Comparison of ENCODE assay signal across 24 cellular contexts in the genomic region with DNA sequence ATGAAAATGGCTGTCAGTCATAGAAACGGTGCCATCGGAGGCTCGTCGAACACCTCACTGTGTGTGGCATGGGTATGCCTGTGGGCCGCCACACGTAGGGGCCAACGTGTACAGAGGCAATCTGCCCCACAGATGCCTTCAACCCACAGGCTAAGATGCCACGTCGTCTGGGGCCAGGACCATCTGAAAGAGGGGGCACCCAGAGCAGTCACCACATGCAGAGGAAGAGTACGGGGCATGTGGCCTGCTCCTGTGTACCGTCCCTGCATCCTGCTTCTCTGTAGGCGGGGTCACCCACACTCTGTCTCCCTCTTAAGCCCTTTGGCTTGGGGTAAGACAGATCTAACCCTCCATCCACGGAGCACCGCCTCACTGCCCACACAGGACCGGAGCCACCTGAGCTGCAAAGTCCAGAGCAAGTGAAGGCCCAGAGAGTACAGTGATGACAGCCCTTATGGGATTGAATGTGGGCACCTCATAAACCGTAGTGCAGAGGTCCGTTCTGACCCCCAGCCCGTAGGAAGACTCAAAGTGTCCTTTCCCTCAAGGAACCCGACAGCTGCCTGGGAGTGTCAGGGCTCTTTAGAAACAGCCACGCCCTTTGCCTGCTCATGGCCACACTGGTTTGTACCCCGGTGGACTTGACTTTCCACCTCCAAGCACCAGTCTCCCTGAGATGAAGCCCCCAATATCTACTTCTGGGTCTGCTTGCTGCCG.
DNase-seq lines count a peak whose midpoint lies in the region; ATAC-seq and TF ChIP-seq lines count a peak whose summit lies in the region.
"Had no signal": no experiment of that assay in that cellular context is flagged by ENCODE, and none has a peak within 500 bp of the region (broad histone marks: within the 10 kb centered on the region; RNA-seq: fewer than 3 reads in every experiment).

No MANE protein-coding gene starts in this region.

- H3K4me2 ChIP-seq in neuronal stem cell (ENCODE audit: insufficient read depth, low read length, poor library complexity, severe bottlenecking), result no peak overlapping the region

- TF ChIP-seq POLR2A in prostate gland (IDR thresholded peaks at IDR 0.05), result no peak

- no peak overlapping the region for H3K4me3 Mint-ChIP-seq in chondrocyte (ENCODE audit: unreplicated experiment)
- H3K4me3 Mint-ChIP-seq: activated naive CD8-positive, alpha-beta T cell; H9; naive thymus-derived CD8-positive, alpha-beta T cell had no signal

- no peaks in the 10 kb centered on the region for H3K79me1 ChIP-seq in neuronal stem cell (ENCODE audit: low read depth, low read length)

- H2AK5ac ChIP-seq in neuronal stem cell (ENCODE audit: low read depth, low read length), result peak overlapping the region; percentile 75

- intact Hi-C loops in left cardiac atrium (cut with DNase I), result no loop called here
- intact Hi-C loops in Right ventricle myocardium superior (cut with DNase I), result no loop called here
- intact Hi-C loops in prostate gland (cut with DNase I), result no loop called here

- no peak for ATAC-seq in left cardiac atrium
- ATAC-seq in Right ventricle myocardium superior (ENCODE audit: poor library complexity), result no peak
- no peak for ATAC-seq in HG03354 (IDR thresholded peaks at IDR 0.05; ENCODE audit: poor library complexity, severe bottlenecking, unreplicated experiment)
- no peak for ATAC-seq in GM19452 (IDR thresholded peaks at IDR 0.05; ENCODE audit: unreplicated experiment)
- ATAC-seq: K562; naive thymus-derived CD8-positive, alpha-beta T cell; right cardiac atrium had no signal

- peaks cover 12% of the 10 kb centered on the region for H3K4me1 Mint-ChIP-seq in chondrocyte (ENCODE audit: low read depth)
- H3K4me1 Mint-ChIP-seq: naive thymus-derived CD8-positive, alpha-beta T cell had no signal

- H3K27ac Mint-ChIP-seq in chondrocyte (ENCODE audit: unreplicated experiment), result no peak overlapping the region
- H3K27ac Mint-ChIP-seq: activated naive CD8-positive, alpha-beta T cell; H9 had no signal

- H3K27me3 ChIP-seq in neuronal stem cell (ENCODE audit: control insufficient read depth in 3 of 3, insufficient read depth in 3 of 3, low read depth in 1 of 3, low read length in 3 of 3) (no peaks in the 10 kb centered on the region), prostate gland (replicated peaks; ENCODE audit: insufficient read depth) (no peaks in the 10 kb centered on the region)
- H3K27me3 ChIP-seq: esophagus muscularis mucosa, upper lobe of left lung had no signal

- H2BK5ac ChIP-seq in neuronal stem cell (ENCODE audit: low read length), result peak overlapping the region; percentile 59

- H2BK12ac ChIP-seq in neuronal stem cell (ENCODE audit: low read length), result no peak overlapping the region

- H3K27ac ChIP-seq in neuronal stem cell (replicated peaks; ENCODE audit: low read length) (no peak overlapping the region), prostate gland (no peak overlapping the region)
- H3K27ac ChIP-seq: BLaER1 treated with 17β-estradiol and CSF1 and Interleukin-3, amounts not matched to agents 10 nM and 100 nM; esophagus muscularis mucosa; upper lobe of left lung had no signal

- no peak overlapping the region for H3K4ac ChIP-seq in neuronal stem cell (ENCODE audit: low read length)

- peaks cover 4% of the 10 kb centered on the region for H3K36me3 Mint-ChIP-seq in chondrocyte (ENCODE audit: low read depth)
- H3K36me3 Mint-ChIP-seq: activated naive CD8-positive, alpha-beta T cell; naive thymus-derived CD8-positive, alpha-beta T cell had no signal

- no peaks in the 10 kb centered on the region for H3K9me3 ChIP-seq in neuronal stem cell (replicated peaks in 1 of 2; ENCODE audit: control insufficient read depth in 2 of 2, insufficient read depth in 1 of 2, low read depth in 1 of 2, low read length in 2 of 2)
- H3K9me3 ChIP-seq in prostate gland, result no peaks in the 10 kb centered on the region
- H3K9me3 ChIP-seq: BLaER1 treated with 17β-estradiol and CSF1 and Interleukin-3, amounts not matched to agents 10 nM and 100 nM; upper lobe of left lung had no signal

- H3K27me3 Mint-ChIP-seq in chondrocyte (ENCODE audit: low read depth), result no peaks in the 10 kb centered on the region
- H3K27me3 Mint-ChIP-seq: activated naive CD8-positive, alpha-beta T cell had no signal

- peak overlapping the region; percentile 44 for H3K9ac ChIP-seq in neuronal stem cell (ENCODE audit: low read depth, low read length, poor library complexity)
- H3K9ac ChIP-seq: BLaER1 treated with 17β-estradiol and CSF1 and Interleukin-3, amounts not matched to agents 10 nM and 100 nM had no signal

- H2BK120ac ChIP-seq in neuronal stem cell (ENCODE audit: low read depth, low read length), result peak overlapping the region; percentile 67

- DNase-seq in left cardiac atrium (peak; percentile 14), Right ventricle myocardium superior (no peak), chondrocyte (ENCODE audit: low spot score) (peak; percentile 80), neuronal stem cell (ENCODE audit: low spot score) (no peak), prostate gland (ENCODE audit: low spot score) (no peak), NCI-H1694 treated with DMSO at 0.1 percent for 48 hours (lab: John Stamatoyannopoulos, UW) (no peak)
- DNase-seq: activated CD8-positive, alpha-beta memory T cell treated with anti-CD3 and anti-CD28 coated beads for 24 hours; activated T-cell treated with anti-CD3 and anti-CD28 coated beads, Interleukin-2, amount 50 U/mL, for 48 hours; Calu3; effector memory CD4-positive, alpha-beta T cell; H9; kidney glomerular epithelial cell; mesendoderm; NCI-H1436 treated with DMSO at 0.1 percent for 48 hours; SHP77 had no signal

- no peak overlapping the region for H2AFZ ChIP-seq in neuronal stem cell (ENCODE audit: low read length)

- WGBS in neuronal stem cell (ENCODE audit: extremely low coverage in 2 of 2, insufficient read length in 2 of 2, insufficient replicate concordance in 1 of 2), 2 donors, result no CpG with 5 or more reads among the region's 22 CpGs
- WGBS in prostate gland, result 91% methylated on average over 22 of the region's 22 CpGs

- H3K18ac ChIP-seq in neuronal stem cell (ENCODE audit: low read length), result peak overlapping the region; percentile 77

- no peak for TF ChIP-seq CTCF in chondrocyte (IDR thresholded peaks at IDR 0.05)
- TF ChIP-seq CTCF in prostate gland (IDR thresholded peaks at IDR 0.05), result no peak

- no peak overlapping the region for H3K4me3 ChIP-seq in neuronal stem cell (ENCODE audit: low read length in 2 of 2)
- no peak overlapping the region for H3K4me3 ChIP-seq in prostate gland
- H3K4me3 ChIP-seq: BLaER1 treated with 17β-estradiol and CSF1 and Interleukin-3, amounts not matched to agents 10 nM and 100 nM; esophagus muscularis mucosa; K562; upper lobe of left lung had no signal

- H3K36me3 ChIP-seq in neuronal stem cell (replicated peaks in 1 of 2; ENCODE audit: control insufficient read depth in 2 of 2, insufficient read depth in 2 of 2, low read length in 2 of 2) (no peaks in the 10 kb centered on the region), prostate gland (no peaks in the 10 kb centered on the region)
- H3K36me3 ChIP-seq: BLaER1 treated with 17β-estradiol and CSF1 and Interleukin-3, amounts not matched to agents 10 nM and 100 nM; upper lobe of left lung had no signal

- H2BK15ac ChIP-seq in neuronal stem cell (ENCODE audit: low read length), result peak overlapping the region; percentile 74

- peak overlapping the region; percentile 71 for H3K14ac ChIP-seq in neuronal stem cell (ENCODE audit: low read length)

- H3K4me1 ChIP-seq in neuronal stem cell (ENCODE audit: control insufficient read depth in 2 of 2, insufficient read depth in 1 of 2, low read depth in 1 of 2, low read length in 2 of 2) (peaks cover 0 to 14% of the 10 kb centered on the region in 2 donors), prostate gland (replicated peaks) (no peaks in the 10 kb centered on the region)

- H3K23ac ChIP-seq in neuronal stem cell (ENCODE audit: low read depth, low read length, poor library complexity), result peak overlapping the region; percentile 80

- H3K9me3 Mint-ChIP-seq in chondrocyte (ENCODE audit: low read depth), result no peaks in the 10 kb centered on the region
- H3K9me3 Mint-ChIP-seq: naive thymus-derived CD8-positive, alpha-beta T cell had no signal

- no peak overlapping the region for H4K8ac ChIP-seq in neuronal stem cell (ENCODE audit: low read depth, low read length)

- H4K91ac ChIP-seq in neuronal stem cell (ENCODE audit: low read depth, low read length, poor library complexity), result no peak overlapping the region

Comparison
In these comparisons a context has a peak if more than half of its experiments do, and no peak if none do; other contexts are left out.
1. DNase-seq: peak in left cardiac atrium (single experiment) and chondrocyte (single experiment); none in Right ventricle myocardium superior (single experiment), neuronal stem cell (single experiment), prostate gland (single experiment) and NCI-H1694 treated with DMSO at 0.1 percent for 48 hours (single experiment).